In genomic region chr1:54326577-54327385, GRCh38 we compare ENCODE assay signal across 10 cellular contexts.
A peak's percentile ranks its signal among the peaks of the same experiment; 100 is the strongest.
DNase-seq lines count a peak whose midpoint lies in the region; ATAC-seq and TF ChIP-seq lines count a peak whose summit lies in the region.
"Had no signal": no experiment of that assay in that cellular context is flagged by ENCODE, and none has a peak within 500 bp of the region (broad histone marks: within the 10 kb centered on the region; RNA-seq: fewer than 3 reads in every experiment).

No MANE protein-coding gene starts in this region.

- H3K27ac Mint-ChIP-seq in endothelial cell (ENCODE audit: unreplicated experiment) (peak overlapping the region; percentile 23), neural progenitor cell (peak overlapping the region; percentile 47)

- ATAC-seq in left ventricle myocardium superior = no peak

- H3K27me3 ChIP-seq in right atrium auricular region (no peaks in the 10 kb centered on the region), neural progenitor cell (no peaks in the 10 kb centered on the region)

- intact Hi-C loops in left ventricle myocardium superior (cut with micrococcal nuclease) = no loop called here

- TF ChIP-seq CTCF in right atrium auricular region (IDR thresholded peaks at IDR 0.05) (no peak), endothelial cell (IDR thresholded peaks at IDR 0.05; ENCODE audit: unreplicated experiment) (no peak), neural progenitor cell (IDR thresholded peaks at IDR 0.05) (no peak), GM20000 (IDR thresholded peaks at IDR 0.05; ENCODE audit: extremely low read depth, missing control alignments) (no peak)

- H2AFZ ChIP-seq in neural progenitor cell (replicated peaks) = no peak overlapping the region

- H3K36me3 Mint-ChIP-seq in endothelial cell (ENCODE audit: low read depth, unreplicated experiment) (no peaks in the 10 kb centered on the region), neural progenitor cell (peaks cover under 1% of the 10 kb centered on the region)

- no peak overlapping the region for H3K4me3 ChIP-seq in right atrium auricular region
- H3K4me3 ChIP-seq in neural progenitor cell = no peak overlapping the region

- H3F3A ChIP-seq in neural progenitor cell (ENCODE audit: low read depth) = peaks cover 44% of the 10 kb centered on the region

- H3K9me3 ChIP-seq in right atrium auricular region (no peaks in the 10 kb centered on the region), neural progenitor cell (ENCODE audit: low read depth) (no peaks in the 10 kb centered on the region)

- H3K4me3 Mint-ChIP-seq in endothelial cell (ENCODE audit: unreplicated experiment) = no peak overlapping the region
- peak overlapping the region; percentile 52 for H3K4me3 Mint-ChIP-seq in neural progenitor cell

- H3K9ac ChIP-seq in neural progenitor cell = no peak overlapping the region

- H3K36me3 ChIP-seq in right atrium auricular region = no peaks in the 10 kb centered on the region
- H3K36me3 ChIP-seq in neural progenitor cell = no peaks in the 10 kb centered on the region

- H3K4me1 ChIP-seq in right atrium auricular region = peaks cover 0 to 86% of the 10 kb centered on the region in 2 donors
- peaks cover 83% of the 10 kb centered on the region for H3K4me1 ChIP-seq in neural progenitor cell

- H3K4me1 Mint-ChIP-seq in endothelial cell (ENCODE audit: unreplicated experiment) = peaks cover 91% of the 10 kb centered on the region
- peaks cover 99% of the 10 kb centered on the region for H3K4me1 Mint-ChIP-seq in neural progenitor cell

- peak overlapping the region; percentile 47 for H3K4me2 ChIP-seq in neural progenitor cell

- no peak for DNase-seq in right atrium auricular region (ENCODE audit: low spot score)
- DNase-seq in left ventricle myocardium superior = no peak
- no peak for DNase-seq in endothelial cell (ENCODE audit: low spot score)
- DNase-seq in neural progenitor cell (ENCODE audit: low spot score) = no peak
- DNase-seq in globus pallidus (ENCODE audit: low spot score) = no peak
- DNase-seq in G401 (ENCODE audit: low spot score) = no peak
- no peak for DNase-seq in GM20000 (ENCODE audit: low spot score)
- no peak for DNase-seq in KG1 (lab: John Stamatoyannopoulos, UW)
- DNase-seq: activated gamma-delta T cell treated with Interleukin-2 at 50 U/mL for 16 hours; stimulated activated CD4-positive, alpha-beta T cell treated with anti-CD3 and anti-CD28 coated beads, Interleukin-4, amount 100 ng/mL, for 1 hour had no signal

- H3K9me3 Mint-ChIP-seq in endothelial cell (ENCODE audit: unreplicated experiment) = no peaks in the 10 kb centered on the region
- H3K9me3 Mint-ChIP-seq in neural progenitor cell = no peaks in the 10 kb centered on the region

- peaks cover 14% of the 10 kb centered on the region for H3K27me3 Mint-ChIP-seq in endothelial cell (ENCODE audit: unreplicated experiment)
- no peaks in the 10 kb centered on the region for H3K27me3 Mint-ChIP-seq in neural progenitor cell (ENCODE audit: insufficient read depth, low read depth)

- H4K20me1 ChIP-seq in neural progenitor cell (ENCODE audit: low read depth) = peaks cover 100% of the 10 kb centered on the region

- in situ Hi-C loops in G401 (cut with HindIII; ENCODE audit: low sequenced_read_pairs) = no loop called here

- H3K79me2 ChIP-seq in neural progenitor cell (ENCODE audit: low read depth) = peaks cover 100% of the 10 kb centered on the region

- peak overlapping the region; percentile 7 to 19 for H3K27ac ChIP-seq in right atrium auricular region
- no peak overlapping the region for H3K27ac ChIP-seq in neural progenitor cell
